ENCODE assay signal across 17 cellular contexts in genomic region chr9:4503103-4503502, GRCh38. TPM values are rescaled to one million over a fixed set of nuclear protein-coding genes. Genes with fewer than 3 reads are reported as not detected.
DNase-seq lines count a peak whose midpoint lies in the region; ATAC-seq, FAIRE-seq and TF ChIP-seq lines count a peak whose summit lies in the region.
"Had no signal": no experiment of that assay in that cellular context is flagged by ENCODE, and none has a peak within 500 bp of the region (broad histone marks: within the 10 kb centered on the region; RNA-seq: fewer than 3 reads in every experiment).

No MANE protein-coding gene starts in this region.

- POLR2A ChIA-PET in Caco-2 (lab: Charles Lee) = no interaction called here
- POLR2A ChIA-PET in activated CD4-positive, alpha-beta T cell treated with anti-CD3 and anti-CD28 coated beads, Interleukin-2, amount 10 ng/mL, durations not matched to agents 7 days and 5 days (lab: Charles Lee) = no interaction called here

- H3K27me3 Mint-ChIP-seq in Caco-2 (ENCODE audit: insufficient read depth, unreplicated experiment) (no peaks in the 10 kb centered on the region), progenitor cell of endocrine pancreas (no peaks in the 10 kb centered on the region)
- no peaks in the 10 kb centered on the region for H3K27me3 Mint-ChIP-seq in activated CD4-positive, alpha-beta T cell treated with anti-CD3 and anti-CD28 coated beads, Interleukin-2, amount 10 ng/mL, durations not matched to agents 7 days and 5 days

- H3K4me3 Mint-ChIP-seq in Caco-2 (ENCODE audit: unreplicated experiment) = no peak overlapping the region
- no peak overlapping the region for H3K4me3 Mint-ChIP-seq in progenitor cell of endocrine pancreas (ENCODE audit: low read depth)
- H3K4me3 Mint-ChIP-seq in activated CD4-positive, alpha-beta T cell treated with anti-CD3 and anti-CD28 coated beads, Interleukin-2, amount 10 ng/mL, durations not matched to agents 7 days and 5 days = no peak overlapping the region
- H3K4me3 Mint-ChIP-seq: CD4-positive, alpha-beta memory T cell had no signal

- H3K27ac Mint-ChIP-seq in Caco-2 (ENCODE audit: unreplicated experiment) = peak overlapping the region; percentile 8
- peak overlapping the region; percentile 81 for H3K27ac Mint-ChIP-seq in progenitor cell of endocrine pancreas
- H3K27ac Mint-ChIP-seq in activated CD4-positive, alpha-beta T cell treated with anti-CD3 and anti-CD28 coated beads, Interleukin-2, amount 10 ng/mL, durations not matched to agents 7 days and 5 days = no peak overlapping the region
- H3K27ac Mint-ChIP-seq: CD4-positive, alpha-beta memory T cell had no signal

- BruUV-seq in Caco-2 (replicated peaks; lab: Mats Ljungman, UMichigan) = no TSS peak

- CTCF ChIA-PET in Caco-2 (lab: Charles Lee) = no interaction called here
- CTCF ChIA-PET in activated CD4-positive, alpha-beta T cell treated with anti-CD3 and anti-CD28 coated beads, Interleukin-2, amount 10 ng/mL, durations not matched to agents 7 days and 5 days (lab: Charles Lee) = no interaction called here

- DNase-seq in Caco-2 (no peak), GM18507 (ENCODE audit: extremely low spot score, insufficient read length, low read depth) (no peak), left lobe of liver (ENCODE audit: low spot score) (no peak), progenitor cell of endocrine pancreas (ENCODE audit: low spot score, unreplicated experiment) (no peak), NCI-H2171 treated with DMSO at 0.1 percent for 48 hours (lab: John Stamatoyannopoulos, UW) (no peak)
- no peak for DNase-seq in effector CD4-positive, alpha-beta T cell
- no peak for DNase-seq in activated CD4-positive, alpha-beta T cell treated with anti-CD3 and anti-CD28 coated beads, Interleukin-2, amount 10 ng/mL, durations not matched to agents 7 days and 5 days
- DNase-seq: AML-193; CD4-positive, alpha-beta memory T cell; DMS 273 treated with DMSO at 0.1 percent for 48 hours; GM23248; IMR-90 had no signal

- no peak for TF ChIP-seq CTCF in Caco-2 (IDR thresholded peaks at IDR 0.05; ENCODE audit: insufficient read depth in 1 of 2, low read depth in 1 of 2, low read length in 1 of 2, severe bottlenecking in 1 of 2, unreplicated experiment in 1 of 2)
- TF ChIP-seq CTCF in progenitor cell of endocrine pancreas (IDR thresholded peaks at IDR 0.05; ENCODE audit: unreplicated experiment) = no peak

- H3K9me3 ChIP-seq in Caco-2 = no peaks in the 10 kb centered on the region
- H3K9me3 ChIP-seq: A549, HAP-1 had no signal

- no peak overlapping the region for H3K4me3 ChIP-seq in Caco-2 (ENCODE audit: low read depth, low read length)
- H3K4me3 ChIP-seq: A549, GM23248, HAP-1, K562 had no signal

- H3K27me3 ChIP-seq in Caco-2 (replicated peaks; ENCODE audit: control insufficient read depth, insufficient read depth, low read length) = no peaks in the 10 kb centered on the region

- H3K36me3 Mint-ChIP-seq in Caco-2 (ENCODE audit: insufficient read depth, unreplicated experiment) = peaks cover 48% of the 10 kb centered on the region
- H3K36me3 Mint-ChIP-seq in progenitor cell of endocrine pancreas (ENCODE audit: insufficient read depth) = no peaks in the 10 kb centered on the region
- no peaks in the 10 kb centered on the region for H3K36me3 Mint-ChIP-seq in activated CD4-positive, alpha-beta T cell treated with anti-CD3 and anti-CD28 coated beads, Interleukin-2, amount 10 ng/mL, durations not matched to agents 7 days and 5 days (ENCODE audit: low read depth)
- H3K36me3 Mint-ChIP-seq: CD4-positive, alpha-beta memory T cell had no signal

- peak; percentile 33 for FAIRE-seq in GM18507 (lab: Jason Lieb, UNC)
- FAIRE-seq: A549, G401.6, K562 had no signal

- H3K4me1 Mint-ChIP-seq in Caco-2 (ENCODE audit: low read depth, unreplicated experiment) = peaks cover 36% of the 10 kb centered on the region
- peaks cover 10% of the 10 kb centered on the region for H3K4me1 Mint-ChIP-seq in progenitor cell of endocrine pancreas (ENCODE audit: low read depth)
- H3K4me1 Mint-ChIP-seq in activated CD4-positive, alpha-beta T cell treated with anti-CD3 and anti-CD28 coated beads, Interleukin-2, amount 10 ng/mL, durations not matched to agents 7 days and 5 days = no peaks in the 10 kb centered on the region
- H3K4me1 Mint-ChIP-seq: CD4-positive, alpha-beta memory T cell had no signal

- peaks cover 60% of the 10 kb centered on the region for H3K4me1 ChIP-seq in Caco-2
- H3K4me1 ChIP-seq: A549 had no signal

- intact Hi-C loops in Caco-2 (cut with micrococcal nuclease; ENCODE audit: unreplicated experiment) = no loop called here

- H3K9me3 Mint-ChIP-seq in Caco-2 (ENCODE audit: unreplicated experiment) (no peaks in the 10 kb centered on the region), progenitor cell of endocrine pancreas (ENCODE audit: low read depth) (no peaks in the 10 kb centered on the region)
- no peaks in the 10 kb centered on the region for H3K9me3 Mint-ChIP-seq in activated CD4-positive, alpha-beta T cell treated with anti-CD3 and anti-CD28 coated beads, Interleukin-2, amount 10 ng/mL, durations not matched to agents 7 days and 5 days
- H3K9me3 Mint-ChIP-seq: CD4-positive, alpha-beta memory T cell had no signal

- ATAC-seq in left lobe of liver (peak; percentile 74), HG02763 (IDR thresholded peaks at IDR 0.05; ENCODE audit: unreplicated experiment) (no peak)
- ATAC-seq: A549, K562 had no signal

- H3K36me3 ChIP-seq in Caco-2 (ENCODE audit: control insufficient read depth, insufficient read depth, low read length) = no peaks in the 10 kb centered on the region
- H3K36me3 ChIP-seq: HAP-1 had no signal

RNA-seq across cellular contexts. Expression of gene SLC1A1, which starts 12.8 kb away (rescaled TPM):
- total RNA-seq in Caco-2 (2022) = 43.3 and 53.1 TPM in 2 replicates
- total RNA-seq in left lobe of liver = 23.1 TPM
- 3.8 and 5.6 TPM in 2 replicates for total RNA-seq in progenitor cell of endocrine pancreas
- under 1 TPM in 1 of 2 experiments, not detected in 1; 0.10 TPM for total RNA-seq in activated CD4-positive, alpha-beta T cell treated with anti-CD3 and anti-CD28 coated beads, Interleukin-2, amount 10 ng/mL, durations not matched to agents 7 days and 5 days
